Comparison of ENCODE assay signal across 8 cellular contexts in the genomic region with DNA sequence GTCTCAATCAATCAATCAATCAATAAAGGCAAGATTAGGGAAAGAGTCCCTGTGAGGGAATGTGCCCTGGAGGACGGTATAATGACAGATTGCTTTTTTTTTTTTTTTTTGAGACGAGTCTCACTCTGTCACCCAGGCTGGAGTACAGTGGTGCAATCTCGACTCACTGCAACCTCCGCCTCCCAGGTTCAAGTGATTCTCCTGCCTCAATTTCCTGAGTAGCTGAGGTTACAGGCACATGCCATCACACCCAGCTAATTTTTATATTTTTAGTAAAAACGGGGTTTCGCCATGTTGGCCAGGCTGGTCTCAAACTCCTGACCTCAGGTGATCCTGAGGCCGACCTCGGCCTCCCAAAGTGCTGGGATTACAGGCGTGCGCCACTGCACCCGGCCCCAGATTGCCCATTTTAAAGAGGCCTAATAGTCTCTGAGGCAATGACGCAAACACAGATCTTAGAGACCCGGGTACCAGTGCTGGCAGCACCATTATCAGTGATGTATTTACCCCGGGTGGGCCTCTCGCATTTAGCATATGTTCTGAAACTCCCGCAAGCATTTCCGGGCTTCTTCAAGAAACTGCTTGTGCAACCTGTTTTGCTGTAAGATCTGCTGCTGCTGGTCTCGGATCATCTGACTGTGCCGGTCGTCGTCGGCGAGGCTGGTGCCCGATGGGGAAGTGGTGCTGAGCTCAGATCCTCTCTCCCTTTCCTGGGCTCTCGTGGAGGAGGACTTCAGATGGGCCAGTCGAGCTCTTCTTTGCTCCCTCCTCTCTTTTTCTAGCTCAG. TPM values are rescaled to one million over a fixed set of nuclear protein-coding genes. Genes with fewer than 3 reads are reported as not detected.
DNase-seq lines count a peak whose midpoint lies in the region; ATAC-seq and TF ChIP-seq lines count a peak whose summit lies in the region.

No MANE protein-coding gene starts in this region.

- peaks cover 29% of the 10 kb centered on the region for H3K4me1 Mint-ChIP-seq in activated CD8-positive, alpha-beta T cell treated with anti-CD3 and anti-CD28 coated beads for 36 hours (ENCODE audit: low read depth)

- peak; percentile 79 for DNase-seq in activated CD8-positive, alpha-beta T cell treated with anti-CD3 and anti-CD28 coated beads for 36 hours
- peak; percentile 83 for DNase-seq in Right ventricle myocardium superior
- peak in 2 of 3 donors; percentile 4 to 13 for DNase-seq in stimulated activated CD4-positive, alpha-beta T cell treated with anti-CD3 and anti-CD28 coated beads, TNF-alpha, amount 100 ng/mL, for 1 hour (ENCODE audit: low read depth in 3 of 3, low spot score in 1 of 3)
- DNase-seq in iPS-NIHi11 (ENCODE audit: low spot score), result no peak

- no peaks in the 10 kb centered on the region for H3K9me3 Mint-ChIP-seq in activated CD8-positive, alpha-beta T cell treated with anti-CD3 and anti-CD28 coated beads for 36 hours

- H3K27ac Mint-ChIP-seq in activated CD8-positive, alpha-beta T cell treated with anti-CD3 and anti-CD28 coated beads for 36 hours, result peak overlapping the region; percentile 65

- no peaks in the 10 kb centered on the region for H3K27me3 Mint-ChIP-seq in activated CD8-positive, alpha-beta T cell treated with anti-CD3 and anti-CD28 coated beads for 36 hours

- H3K4me3 Mint-ChIP-seq in activated CD8-positive, alpha-beta T cell treated with anti-CD3 and anti-CD28 coated beads for 36 hours, result peak overlapping the region; percentile 28

- no peaks in the 10 kb centered on the region for H3K36me3 Mint-ChIP-seq in activated CD8-positive, alpha-beta T cell treated with anti-CD3 and anti-CD28 coated beads for 36 hours (ENCODE audit: low read depth)

- intact Hi-C loops in activated CD8-positive, alpha-beta T cell treated with anti-CD3 and anti-CD28 coated beads for 36 hours (cut with micrococcal nuclease), result no loop called here
- intact Hi-C loops in Right ventricle myocardium superior (cut with DNase I), result no loop called here

- TF ChIP-seq CTCF in activated CD8-positive, alpha-beta T cell treated with anti-CD3 and anti-CD28 coated beads for 36 hours (IDR thresholded peaks at IDR 0.05), result no peak

- POLR2A ChIA-PET in activated CD8-positive, alpha-beta T cell treated with anti-CD3 and anti-CD28 coated beads for 36 hours (lab: Charles Lee), result interaction anchor here (0.6 to 1.0 kb wide), 3 partner anchors 11 to 824 kb away, joined by 3 to 4 read pairs (median 4); no protein-coding TSS in a partner anchor

- CTCF ChIA-PET in activated CD8-positive, alpha-beta T cell treated with anti-CD3 and anti-CD28 coated beads for 36 hours (lab: Charles Lee), result interaction anchor here (3.0 kb wide), 1 partner anchor 24 kb away, joined by 12 read pairs; no protein-coding TSS in a partner anchor

- ATAC-seq in HG02970 (IDR thresholded peaks at IDR 0.05; ENCODE audit: low FRiP score, unreplicated experiment) (peak; percentile 46), Right ventricle myocardium superior (ENCODE audit: poor library complexity) (peak; percentile 35), GM21786 (IDR thresholded peaks at IDR 0.05; ENCODE audit: unreplicated experiment) (no peak), HG02759 (IDR thresholded peaks at IDR 0.05; ENCODE audit: unreplicated experiment) (no peak), GM18861 (IDR thresholded peaks at IDR 0.05; ENCODE audit: unreplicated experiment) (no peak)
- peak; percentile 84 for ATAC-seq in activated CD8-positive, alpha-beta T cell treated with anti-CD3 and anti-CD28 coated beads for 36 hours

RNA-seq across cellular contexts. Expression of gene CEP295NL, which starts 12.7 kb away (rescaled TPM):
- total RNA-seq in activated CD8-positive, alpha-beta T cell treated with anti-CD3 and anti-CD28 coated beads for 36 hours, result under 1 TPM in 1 of 2 experiments, not detected in 1; 0.18 TPM
- 0.70 TPM for total RNA-seq in Right ventricle myocardium superior

RNA-seq across cellular contexts. Expression of gene TIMP2, which starts 34.9 kb away (rescaled TPM):
- 1 to 10 TPM; 2.4 to 2.5 TPM for total RNA-seq in activated CD8-positive, alpha-beta T cell treated with anti-CD3 and anti-CD28 coated beads for 36 hours
- total RNA-seq in Right ventricle myocardium superior, result 114 TPM

RNA-seq across cellular contexts. Expression of gene USP36, which starts 49.7 kb away (rescaled TPM):
- 10 to 100 TPM; 86.3 to 93.2 TPM for total RNA-seq in activated CD8-positive, alpha-beta T cell treated with anti-CD3 and anti-CD28 coated beads for 36 hours
- total RNA-seq in Right ventricle myocardium superior, result 17.8 TPM

Comparison
In these comparisons a context has a peak if more than half of its experiments do, and no peak if none do; other contexts are left out.
1. ATAC-seq: peak in HG02970 (single experiment), activated CD8-positive, alpha-beta T cell treated with anti-CD3 and anti-CD28 coated beads for 36 hours (single experiment) and Right ventricle myocardium superior (single experiment); none in GM21786 (single experiment), HG02759 (single experiment) and GM18861 (single experiment).
2. RNA of gene TIMP2, which starts 34.9 kb away (total RNA-seq): 114 TPM in Right ventricle myocardium superior (single experiment); 2.4 to 2.5 TPM in activated CD8-positive, alpha-beta T cell treated with anti-CD3 and anti-CD28 coated beads for 36 hours; every median in the first group is over 10 times any median in the second.